ENCODE assay signal across 19 cellular contexts in genomic region chr16:67549936-67550335, GRCh38. TPM values are rescaled to one million over a fixed set of nuclear protein-coding genes. Genes with fewer than 3 reads are reported as not detected.
A peak's percentile ranks its signal among the peaks of the same experiment; 100 is the strongest.
DNase-seq lines count a peak whose midpoint lies in the region; TF ChIP-seq lines count a peak whose summit lies in the region.
"Had no signal": no experiment of that assay in that cellular context is flagged by ENCODE, and none has a peak within 500 bp of the region (broad histone marks: within the 10 kb centered on the region; RNA-seq: fewer than 3 reads in every experiment).

No MANE protein-coding gene starts in this region.

- H3K4me3 ChIP-seq in DOHH2 (ENCODE audit: low read length) (peak overlapping the region; percentile 78), colonic mucosa (no peak overlapping the region)
- H3K4me3 ChIP-seq: Peyer's patch, transverse colon had no signal

- peak overlapping the region; percentile 77 for H3K27ac Mint-ChIP-seq in activated CD4-positive, alpha-beta T cell treated with anti-CD3 and anti-CD28 coated beads, Interleukin-2, amount 10 ng/mL, durations not matched to agents 7 days and 5 days
- H3K27ac Mint-ChIP-seq in activated CD4-positive, alpha-beta T cell treated with anti-CD3 and anti-CD28 coated beads, Interleukin-2, amount 10 ng/mL, durations not matched to agents 24 days and 14 days: no peak overlapping the region
- H3K27ac Mint-ChIP-seq in activated naive CD8-positive, alpha-beta T cell: peak overlapping the region; percentile 78
- no peak overlapping the region for H3K27ac Mint-ChIP-seq in neural crest cell (ENCODE audit: unreplicated experiment)

- peaks cover 41% of the 10 kb centered on the region for H3F3A ChIP-seq in DOHH2 (ENCODE audit: control insufficient read depth, insufficient read depth)

- intact Hi-C loops in activated CD4-positive, alpha-beta T cell treated with anti-CD3 and anti-CD28 coated beads, Interleukin-2, amount 10 ng/mL, durations not matched to agents 24 days and 14 days (cut with micrococcal nuclease): no loop called here
- intact Hi-C loops in colonic mucosa (cut with DNase I): loop anchor here (10.0 kb wide), 1 partner anchor 105 kb away; no protein-coding TSS in a partner anchor

- no peaks in the 10 kb centered on the region for H3K27me3 Mint-ChIP-seq in activated CD4-positive, alpha-beta T cell treated with anti-CD3 and anti-CD28 coated beads, Interleukin-2, amount 10 ng/mL, durations not matched to agents 7 days and 5 days
- H3K27me3 Mint-ChIP-seq in activated CD4-positive, alpha-beta T cell treated with anti-CD3 and anti-CD28 coated beads, Interleukin-2, amount 10 ng/mL, durations not matched to agents 24 days and 14 days: no peaks in the 10 kb centered on the region
- no peaks in the 10 kb centered on the region for H3K27me3 Mint-ChIP-seq in activated naive CD8-positive, alpha-beta T cell
- H3K27me3 Mint-ChIP-seq in neural crest cell (ENCODE audit: low read depth): peaks cover 5% of the 10 kb centered on the region

- peaks cover 100% of the 10 kb centered on the region for H3K4me1 ChIP-seq in DOHH2 (ENCODE audit: control insufficient read depth, low read length)
- H3K4me1 ChIP-seq in colonic mucosa: peaks cover 5% of the 10 kb centered on the region

- H3K9me3 ChIP-seq in DOHH2 (ENCODE audit: control insufficient read depth, insufficient read depth, low read length) (no peaks in the 10 kb centered on the region), colonic mucosa (no peaks in the 10 kb centered on the region)
- H3K9me3 ChIP-seq: Peyer's patch, SK-N-SH, transverse colon had no signal

- H3K36me3 ChIP-seq in DOHH2 (ENCODE audit: control insufficient read depth, low read length) (peaks cover 75% of the 10 kb centered on the region), colonic mucosa (no peaks in the 10 kb centered on the region)
- H3K36me3 ChIP-seq: transverse colon had no signal

- POLR2A ChIA-PET in activated CD4-positive, alpha-beta T cell treated with anti-CD3 and anti-CD28 coated beads, Interleukin-2, amount 10 ng/mL, durations not matched to agents 7 days and 5 days (lab: Charles Lee): no interaction called here
- POLR2A ChIA-PET in HEK293T (lab: Yijun Ruan, JAX): interaction anchor here (0.9 kb wide), 1 partner anchor 12 kb away, joined by 4 read pairs; the partner anchor contains the start of gene CTCF

- CTCF ChIA-PET in activated CD4-positive, alpha-beta T cell treated with anti-CD3 and anti-CD28 coated beads, Interleukin-2, amount 10 ng/mL, durations not matched to agents 7 days and 5 days (lab: Charles Lee): interaction anchor here (1.0 to 3.7 kb wide), 7 partner anchors 9 to 118 kb away, joined by 3 to 17 read pairs (median 4); partner anchors contain the start of genes CARMIL2 and CTCF
- CTCF ChIA-PET in HEK293T (lab: Yijun Ruan, JAX): no interaction called here

- H3K4me2 ChIP-seq in DOHH2 (ENCODE audit: low read length): peak overlapping the region; percentile 94
- H3K4me2 ChIP-seq: SK-N-SH had no signal

- no peak for DNase-seq in activated CD4-positive, alpha-beta T cell treated with anti-CD3 and anti-CD28 coated beads, Interleukin-2, amount 10 ng/mL, durations not matched to agents 7 days and 5 days
- DNase-seq in activated CD4-positive, alpha-beta T cell treated with anti-CD3 and anti-CD28 coated beads, Interleukin-2, amount 10 ng/mL, durations not matched to agents 24 days and 14 days: no peak
- DNase-seq in neural crest cell (ENCODE audit: low read depth, low spot score): no peak
- DNase-seq in colonic mucosa: no peak
- no peak for DNase-seq in HEK293T (ENCODE audit: extremely low spot score)
- no peak for DNase-seq in DMS79 treated with DMSO at 0.1 percent for 48 hours (lab: John Stamatoyannopoulos, UW)
- DNase-seq: activated CD4-positive, alpha-beta T cell treated with anti-CD3 and anti-CD28 coated beads, Interleukin-2, amount 50 U/mL, for 4 hours; amygdala; C1 segment of cervical spinal cord; DMS53; Kasumi-1; NCI-H1417; NCI-H2171; NCI-H774; Peyer's patch; SK-N-SH; transverse colon had no signal

- TF ChIP-seq CTCF in DOHH2 (IDR thresholded peaks at IDR 0.05; ENCODE audit: low read depth, low read length, poor library complexity, severe bottlenecking): no peak
- no peak for TF ChIP-seq CTCF in neural crest cell (conservative IDR thresholded peaks at IDR 0.05)
- no peak for TF ChIP-seq CTCF in colonic mucosa (IDR thresholded peaks at IDR 0.05)

- H4K20me1 ChIP-seq in DOHH2 (ENCODE audit: control insufficient read depth, insufficient read depth, low read depth, low read length): no peaks in the 10 kb centered on the region

- H3K27me3 ChIP-seq in DOHH2 (ENCODE audit: control insufficient read depth, low read length): no peaks in the 10 kb centered on the region
- H3K27me3 ChIP-seq in colonic mucosa: no peaks in the 10 kb centered on the region
- H3K27me3 ChIP-seq: Peyer's patch, transverse colon had no signal

- peak overlapping the region; percentile 99 for H3K27ac ChIP-seq in DOHH2 (ENCODE audit: low read depth, low read length)
- no peak overlapping the region for H3K27ac ChIP-seq in colonic mucosa
- H3K27ac ChIP-seq: transverse colon had no signal

- H3K9me2 ChIP-seq in DOHH2 (replicated peaks; ENCODE audit: control insufficient read depth, low read length): no peaks in the 10 kb centered on the region
- H3K9me2 ChIP-seq: SK-N-SH had no signal

- peaks cover 62% of the 10 kb centered on the region for H3K4me1 Mint-ChIP-seq in activated CD4-positive, alpha-beta T cell treated with anti-CD3 and anti-CD28 coated beads, Interleukin-2, amount 10 ng/mL, durations not matched to agents 7 days and 5 days
- peaks cover 35% of the 10 kb centered on the region for H3K4me1 Mint-ChIP-seq in activated CD4-positive, alpha-beta T cell treated with anti-CD3 and anti-CD28 coated beads, Interleukin-2, amount 10 ng/mL, durations not matched to agents 24 days and 14 days
- peaks cover 47% of the 10 kb centered on the region for H3K4me1 Mint-ChIP-seq in activated naive CD8-positive, alpha-beta T cell (ENCODE audit: low read depth)
- H3K4me1 Mint-ChIP-seq in neural crest cell: peaks cover 9% of the 10 kb centered on the region

- peaks cover 12% of the 10 kb centered on the region for H3K36me3 Mint-ChIP-seq in activated CD4-positive, alpha-beta T cell treated with anti-CD3 and anti-CD28 coated beads, Interleukin-2, amount 10 ng/mL, durations not matched to agents 7 days and 5 days (ENCODE audit: low read depth)
- H3K36me3 Mint-ChIP-seq in activated CD4-positive, alpha-beta T cell treated with anti-CD3 and anti-CD28 coated beads, Interleukin-2, amount 10 ng/mL, durations not matched to agents 24 days and 14 days (ENCODE audit: low read depth): peaks cover 2% of the 10 kb centered on the region
- H3K36me3 Mint-ChIP-seq in activated naive CD8-positive, alpha-beta T cell: peaks cover 3% of the 10 kb centered on the region
- no peaks in the 10 kb centered on the region for H3K36me3 Mint-ChIP-seq in neural crest cell (ENCODE audit: low read depth)

- no peak overlapping the region for H3K4me3 Mint-ChIP-seq in activated CD4-positive, alpha-beta T cell treated with anti-CD3 and anti-CD28 coated beads, Interleukin-2, amount 10 ng/mL, durations not matched to agents 7 days and 5 days
- no peak overlapping the region for H3K4me3 Mint-ChIP-seq in activated CD4-positive, alpha-beta T cell treated with anti-CD3 and anti-CD28 coated beads, Interleukin-2, amount 10 ng/mL, durations not matched to agents 24 days and 14 days
- no peak overlapping the region for H3K4me3 Mint-ChIP-seq in activated naive CD8-positive, alpha-beta T cell
- peak overlapping the region; percentile 8 for H3K4me3 Mint-ChIP-seq in neural crest cell

- H3K9ac ChIP-seq in colonic mucosa (ENCODE audit: low read depth in 2 of 2, low read length in 2 of 2): no peak overlapping the region
- H3K9ac ChIP-seq: SK-N-SH had no signal

- no peaks in the 10 kb centered on the region for H3K9me3 Mint-ChIP-seq in activated CD4-positive, alpha-beta T cell treated with anti-CD3 and anti-CD28 coated beads, Interleukin-2, amount 10 ng/mL, durations not matched to agents 7 days and 5 days
- no peaks in the 10 kb centered on the region for H3K9me3 Mint-ChIP-seq in activated CD4-positive, alpha-beta T cell treated with anti-CD3 and anti-CD28 coated beads, Interleukin-2, amount 10 ng/mL, durations not matched to agents 24 days and 14 days
- H3K9me3 Mint-ChIP-seq in activated naive CD8-positive, alpha-beta T cell (ENCODE audit: low read depth): no peaks in the 10 kb centered on the region
- no peaks in the 10 kb centered on the region for H3K9me3 Mint-ChIP-seq in neural crest cell

- H3K79me2 ChIP-seq in DOHH2 (ENCODE audit: control insufficient read depth, low read length): peaks cover 71% of the 10 kb centered on the region

TF ChIP-seq in HEK293T, 16 proteins besides CTCF, POLR2A, EP300 and RAD21:
- TF ChIP-seq FOXA1 (IDR thresholded peaks at IDR 0.05) (no peak), SP1 (IDR thresholded peaks at IDR 0.05) (no peak), NFRKB (IDR thresholded peaks at IDR 0.05) (no peak), ZNF384 (IDR thresholded peaks at IDR 0.05) (no peak), ARNT (IDR thresholded peaks at IDR 0.05) (no peak)

RNA-seq across cellular contexts. Expression of gene CTCF, which starts 12.4 kb away (rescaled TPM):
- 10 to 100 TPM; 87.1 to 98.5 TPM for total RNA-seq in activated CD4-positive, alpha-beta T cell treated with anti-CD3 and anti-CD28 coated beads, Interleukin-2, amount 10 ng/mL, durations not matched to agents 7 days and 5 days
- total RNA-seq in activated CD4-positive, alpha-beta T cell treated with anti-CD3 and anti-CD28 coated beads, Interleukin-2, amount 10 ng/mL, durations not matched to agents 24 days and 14 days: 60.2 and 62.5 TPM in 2 replicates
- total RNA-seq in neural crest cell: 78.8 and 79.8 TPM in 2 replicates
- total RNA-seq in colonic mucosa: 10 to 100 TPM; 37.0 to 47.3 TPM

RNA-seq across cellular contexts. Expression of gene RIPOR1, which starts 21.3 kb away (rescaled TPM):
- 10 to 100 TPM; 12.8 to 15.8 TPM for total RNA-seq in activated CD4-positive, alpha-beta T cell treated with anti-CD3 and anti-CD28 coated beads, Interleukin-2, amount 10 ng/mL, durations not matched to agents 7 days and 5 days
- total RNA-seq in activated CD4-positive, alpha-beta T cell treated with anti-CD3 and anti-CD28 coated beads, Interleukin-2, amount 10 ng/mL, durations not matched to agents 24 days and 14 days: 23.3 and 27.7 TPM in 2 replicates
- total RNA-seq in neural crest cell: 60.6 and 65.7 TPM in 2 replicates
- 10 to 100 TPM; 14.4 to 19.0 TPM for total RNA-seq in colonic mucosa

Comparison
In these comparisons a context has a peak if more than half of its experiments do, and no peak if none do; other contexts are left out.
1. H3K27ac Mint-ChIP-seq: peak in activated CD4-positive, alpha-beta T cell treated with anti-CD3 and anti-CD28 coated beads, Interleukin-2, amount 10 ng/mL, durations not matched to agents 7 days and 5 days (single experiment) and activated naive CD8-positive, alpha-beta T cell (single experiment); none in activated CD4-positive, alpha-beta T cell treated with anti-CD3 and anti-CD28 coated beads, Interleukin-2, amount 10 ng/mL, durations not matched to agents 24 days and 14 days (single experiment) and neural crest cell (single experiment).